ENCODE assay signal across 26 cellular contexts in the genomic region with DNA sequence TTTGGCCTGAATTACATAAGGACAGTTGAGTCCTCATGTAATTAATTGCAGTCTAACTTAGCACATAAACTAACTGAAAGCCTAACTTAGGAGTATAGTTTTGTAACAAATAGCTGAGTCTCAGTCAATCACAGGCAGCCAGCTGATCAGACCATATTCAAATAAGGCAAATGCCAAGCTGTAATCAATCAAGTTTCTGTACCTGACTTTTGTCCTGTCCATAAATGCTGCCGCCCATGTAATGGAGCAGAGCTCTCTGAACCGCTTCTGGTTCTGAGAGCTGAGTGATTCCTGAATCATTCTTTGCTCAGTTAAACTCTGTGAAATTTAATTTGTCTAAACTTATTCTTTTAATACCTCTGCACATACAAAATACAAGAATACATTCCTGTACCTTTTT.
DNase-seq lines count a peak whose midpoint lies in the region; ATAC-seq, FAIRE-seq and TF ChIP-seq lines count a peak whose summit lies in the region.
"Had no signal": no experiment of that assay in that cellular context is flagged by ENCODE, and none has a peak within 500 bp of the region (broad histone marks: within the 10 kb centered on the region; RNA-seq: fewer than 3 reads in every experiment).

No MANE protein-coding gene starts in this region.

- H3K27me3 Mint-ChIP-seq in activated T-helper 17 cell treated with anti-CD3 and anti-CD28 coated beads, Interleukin-2, amount 50 U/mL, for 72 hours, result no peaks in the 10 kb centered on the region
- H3K27me3 Mint-ChIP-seq: activated CD4-positive, alpha-beta memory T cell treated with anti-CD3 and anti-CD28 coated beads for 36 hours had no signal

- H3K79me2 ChIP-seq in HepG2 (ENCODE audit: insufficient read depth, low read length) (no peaks in the 10 kb centered on the region), Loucy (ENCODE audit: insufficient read depth, low read length) (no peaks in the 10 kb centered on the region)

- no peak overlapping the region for H3K9ac ChIP-seq in liver (ENCODE audit: low read depth in 1 of 2, low read length in 2 of 2)
- no peak overlapping the region for H3K9ac ChIP-seq in HepG2 (ENCODE audit: insufficient read depth, low read depth, low read length)
- no peak overlapping the region for H3K9ac ChIP-seq in Loucy (ENCODE audit: low read depth, low read length, poor library complexity, severe bottlenecking)
- H3K9ac ChIP-seq: GM23248 had no signal

- no peak overlapping the region for H3K4me2 ChIP-seq in HepG2 (ENCODE audit: low read depth, low read length)
- H3K4me2 ChIP-seq in Loucy (ENCODE audit: low read depth, low read length, poor library complexity, severe bottlenecking), result peak overlapping the region; percentile 48

- no peaks in the 10 kb centered on the region for H3K36me3 Mint-ChIP-seq in activated T-helper 17 cell treated with anti-CD3 and anti-CD28 coated beads, Interleukin-2, amount 50 U/mL, for 72 hours (ENCODE audit: low read depth)
- H3K36me3 Mint-ChIP-seq: activated CD4-positive, alpha-beta memory T cell treated with anti-CD3 and anti-CD28 coated beads for 36 hours; mesothelial cell of epicardium had no signal

- in situ Hi-C loops in HepG2 (cut with HindIII; ENCODE audit: extremely low pct_ligation_motif_present, low pct_unique_long_range_greater_than_20kb), result loop anchor here (10.0 kb wide), 1 partner anchor 335 kb away; no protein-coding TSS in a partner anchor

- no peaks in the 10 kb centered on the region for H3K9me3 ChIP-seq in liver (ENCODE audit: control insufficient read depth in 4 of 4, low read length in 3 of 4)
- no peaks in the 10 kb centered on the region for H3K9me3 ChIP-seq in HepG2 (ENCODE audit: low read length)
- H3K9me3 ChIP-seq in Loucy (ENCODE audit: insufficient read depth, low read depth, low read length), result no peaks in the 10 kb centered on the region
- H3K9me3 ChIP-seq: esophagus squamous epithelium, SJCRH30, transverse colon had no signal

- no peaks in the 10 kb centered on the region for H3F3A ChIP-seq in Loucy (ENCODE audit: low read depth)

- no peak for FAIRE-seq in HepG2 (lab: Jason Lieb, UNC)
- FAIRE-seq: astrocyte had no signal

- ATAC-seq in HepG2 (no peak), GM19023 (IDR thresholded peaks at IDR 0.05; ENCODE audit: unreplicated experiment) (no peak)
- no peak for ATAC-seq in activated T-helper 17 cell treated with anti-CD3 and anti-CD28 coated beads, Interleukin-2, amount 50 U/mL, for 72 hours (replicated peaks)

- H2AFZ ChIP-seq in HepG2 (ENCODE audit: low read length), result no peak overlapping the region
- H2AFZ ChIP-seq in Loucy (ENCODE audit: low read length), result peak overlapping the region; percentile 72; the same call in 1 of the 2 replicates
- H2AFZ ChIP-seq: GM23248 had no signal

- H3K36me3 ChIP-seq in liver (ENCODE audit: control insufficient read depth in 4 of 4, insufficient read depth in 3 of 4, low read depth in 1 of 4, low read length in 3 of 4), result no peaks in the 10 kb centered on the region
- H3K36me3 ChIP-seq in HepG2 (replicated peaks in 1 of 2; ENCODE audit: control insufficient read depth in 1 of 2, insufficient read depth in 2 of 2, low read length in 2 of 2), result no peaks in the 10 kb centered on the region
- no peaks in the 10 kb centered on the region for H3K36me3 ChIP-seq in Loucy (ENCODE audit: insufficient read depth, low read length)
- H3K36me3 ChIP-seq: esophagus squamous epithelium, heart left ventricle, SJCRH30, transverse colon had no signal

- no peak for TF ChIP-seq RAD21 in liver (IDR thresholded peaks at IDR 0.05)
- no peak for TF ChIP-seq RAD21 in HepG2 (CRISPR knock-in tag; IDR thresholded peaks at IDR 0.05)

- DNase-seq in HepG2 (ENCODE audit: low spot score), result no peak
- DNase-seq in AG20443 (ENCODE audit: low spot score), result no peak
- DNase-seq in pons (ENCODE audit: low spot score), result no peak
- DNase-seq: activated CD4-positive, alpha-beta memory T cell treated with anti-CD3 and anti-CD28 coated beads for 36 hours; activated CD4-positive, CD25-positive, alpha-beta regulatory T cell; activated gamma-delta T cell; esophagus squamous epithelium; GF-D8; heart left ventricle; islet precursor cell; left ventricle myocardium superior; NCI-H774; occipital lobe; psoas muscle; stimulated activated CD4-positive, alpha-beta T cell treated with anti-CD3 and anti-CD28 coated beads, Interleukin-4, amount 100 ng/mL, for 24 hours; transverse colon had no signal

- H3K27ac ChIP-seq in liver (ENCODE audit: low read depth in 1 of 2, low read length in 2 of 2) (peak overlapping the region; percentile 49 to 70), HepG2 (ENCODE audit: extremely low read length, insufficient read depth, low read length) (no peak overlapping the region)
- H3K27ac ChIP-seq: C4-2B, esophagus squamous epithelium, GM23248, heart left ventricle, SJCRH30, transverse colon had no signal

- POLR2A ChIA-PET in HepG2 (lab: Yijun Ruan, JAX), result no interaction called here

- TF ChIP-seq POLR2A in HepG2 (IDR thresholded peaks at IDR 0.05; ENCODE audit: insufficient read depth in 1 of 2, low read depth in 2 of 2, low read length in 2 of 2), result no peak

- WGBS in liver, result 15% methylated on average over 2 of the region's 2 CpGs
- WGBS in HepG2 (ENCODE audit: low lambda C conversion rate), result 11% methylated on average over 2 of the region's 2 CpGs

- H3K4me1 Mint-ChIP-seq in activated T-helper 17 cell treated with anti-CD3 and anti-CD28 coated beads, Interleukin-2, amount 50 U/mL, for 72 hours, result peaks cover 7% of the 10 kb centered on the region

- H3K9me2 ChIP-seq in Loucy (replicated peaks; ENCODE audit: low read depth, low read length), result no peaks in the 10 kb centered on the region

- H4K20me1 ChIP-seq in HepG2 (ENCODE audit: insufficient read depth, low read length) (no peaks in the 10 kb centered on the region), Loucy (ENCODE audit: insufficient read depth, low read length, poor library complexity, severe bottlenecking) (no peaks in the 10 kb centered on the region)

- H3K4me3 Mint-ChIP-seq in activated T-helper 17 cell treated with anti-CD3 and anti-CD28 coated beads, Interleukin-2, amount 50 U/mL, for 72 hours, result peak overlapping the region; percentile 18
- H3K4me3 Mint-ChIP-seq: activated CD4-positive, alpha-beta memory T cell treated with anti-CD3 and anti-CD28 coated beads for 36 hours; dendritic cell treated with granulocyte-macrophage colony-stimulating factor and Interleukin-4, amounts not matched to agents 40 ng/mL and 50 ng/mL, for 4 days; mesothelial cell of epicardium had no signal

- H3K27ac Mint-ChIP-seq in activated T-helper 17 cell treated with anti-CD3 and anti-CD28 coated beads, Interleukin-2, amount 50 U/mL, for 72 hours, result no peak overlapping the region
- H3K27ac Mint-ChIP-seq: activated CD4-positive, alpha-beta memory T cell treated with anti-CD3 and anti-CD28 coated beads for 36 hours; dendritic cell treated with granulocyte-macrophage colony-stimulating factor and Interleukin-4, amounts not matched to agents 40 ng/mL and 50 ng/mL, for 4 days had no signal

- H3K4me3 ChIP-seq in liver (ENCODE audit: low read depth in 1 of 3, low read length in 3 of 3), result peak overlapping the region in 1 of 3 donors; percentile 6
- H3K4me3 ChIP-seq in HepG2 (replicated peaks in 1 of 3; ENCODE audit: insufficient read depth in 1 of 3, low read depth in 2 of 3, low read length in 3 of 3), result no peak overlapping the region
- H3K4me3 ChIP-seq in Loucy (ENCODE audit: low read length, poor library complexity, severe bottlenecking), result peak overlapping the region; percentile 41
- H3K4me3 ChIP-seq: esophagus squamous epithelium, heart left ventricle, SJCRH30, transverse colon had no signal

- CTCF ChIA-PET in HepG2 (lab: Yijun Ruan, JAX; ENCODE audit: low intra/inter-chr PET ratio, low total read pairs), result interaction anchor here (1.4 kb wide), 1 partner anchor 334 kb away, joined by 6 read pairs; no protein-coding TSS in a partner anchor

- TF ChIP-seq CTCF in liver (IDR thresholded peaks at IDR 0.05; ENCODE audit: low read depth, low read length, missing input control) (no peak), HepG2 (CRISPR knock-in tag; IDR thresholded peaks at IDR 0.05) (no peak), Loucy (conservative IDR thresholded peaks at IDR 0.05; ENCODE audit: low read length) (no peak)

- TF ChIP-seq EP300 in HepG2 (IDR thresholded peaks at IDR 0.05; ENCODE audit: low read depth in 2 of 2, low read length in 2 of 2) (no peak), HepG2 (CRISPR knock-in tag; IDR thresholded peaks at IDR 0.05; ENCODE audit: borderline replicate concordance) (no peak)

- H3K4me1 ChIP-seq in liver (ENCODE audit: control insufficient read depth in 4 of 4, insufficient read depth in 4 of 4, low read length in 3 of 4) (peaks cover 0 to 32% (median 14%) of the 10 kb centered on the region in 4 donors), HepG2 (ENCODE audit: insufficient read depth, low read length) (no peaks in the 10 kb centered on the region), Loucy (ENCODE audit: insufficient read depth, low read length, poor library complexity, severe bottlenecking) (peaks cover 13% of the 10 kb centered on the region)
- H3K4me1 ChIP-seq: psoas muscle had no signal

- H3K27me3 ChIP-seq in liver (ENCODE audit: control insufficient read depth in 4 of 4, insufficient read depth in 4 of 4, low read length in 3 of 4), result no peaks in the 10 kb centered on the region
- no peaks in the 10 kb centered on the region; a peak in 1 of 5 replicates for H3K27me3 ChIP-seq in HepG2 (ENCODE audit: control insufficient read depth in 1 of 2, insufficient read depth in 2 of 2, low read length in 2 of 2)
- H3K27me3 ChIP-seq in Loucy (ENCODE audit: insufficient read depth, low read length, poor library complexity, severe bottlenecking), result no peaks in the 10 kb centered on the region
- H3K27me3 ChIP-seq: esophagus squamous epithelium, heart left ventricle, SJCRH30, transverse colon had no signal

- H3K9me3 Mint-ChIP-seq in activated T-helper 17 cell treated with anti-CD3 and anti-CD28 coated beads, Interleukin-2, amount 50 U/mL, for 72 hours, result no peaks in the 10 kb centered on the region
- H3K9me3 Mint-ChIP-seq: activated CD4-positive, alpha-beta memory T cell treated with anti-CD3 and anti-CD28 coated beads for 36 hours; dendritic cell treated with granulocyte-macrophage colony-stimulating factor and Interleukin-4, amounts not matched to agents 40 ng/mL and 50 ng/mL, for 4 days; mesothelial cell of epicardium had no signal

- BruUV-seq in HepG2 (replicated peaks; lab: Mats Ljungman, UMichigan), result no TSS peak

- intact Hi-C loops in HepG2 (cut with micrococcal nuclease; ENCODE audit: unreplicated experiment), result loop anchor here (1.0 kb wide), 1 partner anchor 334 kb away; no protein-coding TSS in a partner anchor

TF ChIP-seq in HepG2, 621 proteins besides CTCF, POLR2A, EP300 and RAD21:
- TF ChIP-seq ZNF256 (CRISPR knock-in tag; conservative IDR thresholded peaks at IDR 0.05), result no peak
- no peak for TF ChIP-seq SRSF4 (IDR thresholded peaks at IDR 0.05; ENCODE audit: low read depth, low read length, poor library complexity, severe bottlenecking)
- no peak for TF ChIP-seq KLF13 (CRISPR knock-in tag; IDR thresholded peaks at IDR 0.05)
- TF ChIP-seq KLF15 (CRISPR knock-in tag; IDR thresholded peaks at IDR 0.05; ENCODE audit: borderline replicate concordance), result no peak
- TF ChIP-seq BHLHE40 (IDR thresholded peaks at IDR 0.05; ENCODE audit: low read length), result no peak
- TF ChIP-seq ZSCAN22 (CRISPR knock-in tag; IDR thresholded peaks at IDR 0.05), result no peak
